Comparison of ENCODE assay signal across 6 cellular contexts in genomic region chrX:48540480-48540879, GRCh38. TPM values are rescaled to one million over a fixed set of nuclear protein-coding genes. Genes with fewer than 3 reads are reported as not detected.
DNase-seq lines count a peak whose midpoint lies in the region; ATAC-seq and TF ChIP-seq lines count a peak whose summit lies in the region.

No MANE protein-coding gene starts in this region.

- no peak for DNase-seq in activated naive CD8-positive, alpha-beta T cell treated with anti-CD3 and anti-CD28 coated beads, Interleukin-2, amount 10 ng/mL, durations not matched to agents 7 days and 5 days
- no peak for DNase-seq in natural killer cell treated with Interleukin-12 subunit alpha and Interleukin-12 subunit beta and Interleukin-15 and Interleukin-18, amount 100 ng/mL, for 72 hours (ENCODE audit: low spot score)
- no peak for DNase-seq in NCI-H226

- H3K4me3 ChIP-seq in GM12875 (ENCODE audit: low read depth, low read length), result peak overlapping the region; percentile 63

- no peak for TF ChIP-seq CTCF in GM12875 (IDR thresholded peaks at IDR 0.05; ENCODE audit: borderline replicate concordance, insufficient read depth, low read depth, low read length)

- peak overlapping the region; percentile 93 for H3K4me3 Mint-ChIP-seq in activated naive CD8-positive, alpha-beta T cell treated with anti-CD3 and anti-CD28 coated beads, Interleukin-2, amount 10 ng/mL, durations not matched to agents 7 days and 5 days
- H3K4me3 Mint-ChIP-seq in natural killer cell treated with Interleukin-12 subunit alpha and Interleukin-12 subunit beta and Interleukin-15 and Interleukin-18, amount 100 ng/mL, for 72 hours, result peak overlapping the region; percentile 96

- no peak for ATAC-seq in activated naive CD8-positive, alpha-beta T cell treated with anti-CD3 and anti-CD28 coated beads, Interleukin-2, amount 10 ng/mL, durations not matched to agents 7 days and 5 days (ENCODE audit: low read depth)
- ATAC-seq in natural killer cell treated with Interleukin-12 subunit alpha and Interleukin-12 subunit beta and Interleukin-15 and Interleukin-18, amount 100 ng/mL, for 72 hours, result no peak
- ATAC-seq in GM19452 (IDR thresholded peaks at IDR 0.05; ENCODE audit: unreplicated experiment) (no peak), HG03439 (IDR thresholded peaks at IDR 0.05; ENCODE audit: unreplicated experiment) (no peak)

- peak overlapping the region; percentile 98 for H3K27ac Mint-ChIP-seq in activated naive CD8-positive, alpha-beta T cell treated with anti-CD3 and anti-CD28 coated beads, Interleukin-2, amount 10 ng/mL, durations not matched to agents 7 days and 5 days
- H3K27ac Mint-ChIP-seq in natural killer cell treated with Interleukin-12 subunit alpha and Interleukin-12 subunit beta and Interleukin-15 and Interleukin-18, amount 100 ng/mL, for 72 hours, result peak overlapping the region; percentile 86

- peaks cover 7% of the 10 kb centered on the region for H3K36me3 Mint-ChIP-seq in activated naive CD8-positive, alpha-beta T cell treated with anti-CD3 and anti-CD28 coated beads, Interleukin-2, amount 10 ng/mL, durations not matched to agents 7 days and 5 days
- peaks cover 5% of the 10 kb centered on the region for H3K36me3 Mint-ChIP-seq in natural killer cell treated with Interleukin-12 subunit alpha and Interleukin-12 subunit beta and Interleukin-15 and Interleukin-18, amount 100 ng/mL, for 72 hours

- POLR2A ChIA-PET in activated naive CD8-positive, alpha-beta T cell treated with anti-CD3 and anti-CD28 coated beads, Interleukin-2, amount 10 ng/mL, durations not matched to agents 7 days and 5 days (lab: Charles Lee), result interaction anchor here (1.1 to 3.8 kb wide), 6 partner anchors 11 to 351 kb away, joined by 3 to 26 read pairs (median 12); partner anchors contain the start of genes EBP and RBM3

- H3K4me1 Mint-ChIP-seq in activated naive CD8-positive, alpha-beta T cell treated with anti-CD3 and anti-CD28 coated beads, Interleukin-2, amount 10 ng/mL, durations not matched to agents 7 days and 5 days, result peaks cover 17% of the 10 kb centered on the region
- peaks cover 19 to 22% of the 10 kb centered on the region in 2 donors for H3K4me1 Mint-ChIP-seq in natural killer cell treated with Interleukin-12 subunit alpha and Interleukin-12 subunit beta and Interleukin-15 and Interleukin-18, amount 100 ng/mL, for 72 hours (ENCODE audit: low read depth in 2 of 2)

- no peaks in the 10 kb centered on the region for H3K9me3 Mint-ChIP-seq in activated naive CD8-positive, alpha-beta T cell treated with anti-CD3 and anti-CD28 coated beads, Interleukin-2, amount 10 ng/mL, durations not matched to agents 7 days and 5 days
- H3K9me3 Mint-ChIP-seq in natural killer cell treated with Interleukin-12 subunit alpha and Interleukin-12 subunit beta and Interleukin-15 and Interleukin-18, amount 100 ng/mL, for 72 hours, result no peaks in the 10 kb centered on the region

- H3K27me3 Mint-ChIP-seq in activated naive CD8-positive, alpha-beta T cell treated with anti-CD3 and anti-CD28 coated beads, Interleukin-2, amount 10 ng/mL, durations not matched to agents 7 days and 5 days, result no peaks in the 10 kb centered on the region
- H3K27me3 Mint-ChIP-seq in natural killer cell treated with Interleukin-12 subunit alpha and Interleukin-12 subunit beta and Interleukin-15 and Interleukin-18, amount 100 ng/mL, for 72 hours, result no peaks in the 10 kb centered on the region

RNA-seq across cellular contexts. Expression of gene TBC1D25, which starts 1.0 kb away (rescaled TPM):
- total RNA-seq in activated naive CD8-positive, alpha-beta T cell treated with anti-CD3 and anti-CD28 coated beads, Interleukin-2, amount 10 ng/mL, durations not matched to agents 7 days and 5 days, result 10 to 100 TPM; 22.5 to 22.6 TPM
- 10 to 100 TPM; 31.8 to 37.0 TPM for total RNA-seq in natural killer cell treated with Interleukin-12 subunit alpha and Interleukin-12 subunit beta and Interleukin-15 and Interleukin-18, amount 100 ng/mL, for 72 hours

RNA-seq across cellular contexts. Expression of gene EBP, which starts 18.9 kb away (rescaled TPM):
- 100 to 1,000 TPM; 200 to 214 TPM for total RNA-seq in activated naive CD8-positive, alpha-beta T cell treated with anti-CD3 and anti-CD28 coated beads, Interleukin-2, amount 10 ng/mL, durations not matched to agents 7 days and 5 days
- 100 to 1,000 TPM; 380 to 399 TPM for total RNA-seq in natural killer cell treated with Interleukin-12 subunit alpha and Interleukin-12 subunit beta and Interleukin-15 and Interleukin-18, amount 100 ng/mL, for 72 hours

RNA-seq across cellular contexts. Expression of gene PORCN, which starts 31.7 kb away (rescaled TPM):
- 10 to 100 TPM; 23.9 to 24.1 TPM for total RNA-seq in activated naive CD8-positive, alpha-beta T cell treated with anti-CD3 and anti-CD28 coated beads, Interleukin-2, amount 10 ng/mL, durations not matched to agents 7 days and 5 days
- 10 to 100 TPM; 25.9 to 31.0 TPM for total RNA-seq in natural killer cell treated with Interleukin-12 subunit alpha and Interleukin-12 subunit beta and Interleukin-15 and Interleukin-18, amount 100 ng/mL, for 72 hours

RNA-seq across cellular contexts. Expression of gene RBM3, which starts 33.8 kb away (rescaled TPM):
- total RNA-seq in activated naive CD8-positive, alpha-beta T cell treated with anti-CD3 and anti-CD28 coated beads, Interleukin-2, amount 10 ng/mL, durations not matched to agents 7 days and 5 days, result 100 to 1,000 TPM; 159 to 164 TPM
- 100 to 1,000 TPM; 329 to 362 TPM for total RNA-seq in natural killer cell treated with Interleukin-12 subunit alpha and Interleukin-12 subunit beta and Interleukin-15 and Interleukin-18, amount 100 ng/mL, for 72 hours

RNA-seq across cellular contexts. Expression of gene WDR13, which starts 56.8 kb away (rescaled TPM):
- total RNA-seq in activated naive CD8-positive, alpha-beta T cell treated with anti-CD3 and anti-CD28 coated beads, Interleukin-2, amount 10 ng/mL, durations not matched to agents 7 days and 5 days, result 10 to 100 TPM; 45.6 to 52.0 TPM
- total RNA-seq in natural killer cell treated with Interleukin-12 subunit alpha and Interleukin-12 subunit beta and Interleukin-15 and Interleukin-18, amount 100 ng/mL, for 72 hours, result 10 to 100 TPM; 39.7 to 64.7 TPM
